1 cellular context compared by ENCODE assay signal in genomic region chr6:32968093-32968769, GRCh38.
TF ChIP-seq lines count a peak whose summit lies in the region.

BRD2 (plus strand) TSS chr6:32968594; CDS start chr6:32972899, 4,305 bp downstream.

TF ChIP-seq in A549, 52 proteins besides CTCF, POLR2A, EP300 and RAD21 (continued from another document):
- TF ChIP-seq, protein P1, sequence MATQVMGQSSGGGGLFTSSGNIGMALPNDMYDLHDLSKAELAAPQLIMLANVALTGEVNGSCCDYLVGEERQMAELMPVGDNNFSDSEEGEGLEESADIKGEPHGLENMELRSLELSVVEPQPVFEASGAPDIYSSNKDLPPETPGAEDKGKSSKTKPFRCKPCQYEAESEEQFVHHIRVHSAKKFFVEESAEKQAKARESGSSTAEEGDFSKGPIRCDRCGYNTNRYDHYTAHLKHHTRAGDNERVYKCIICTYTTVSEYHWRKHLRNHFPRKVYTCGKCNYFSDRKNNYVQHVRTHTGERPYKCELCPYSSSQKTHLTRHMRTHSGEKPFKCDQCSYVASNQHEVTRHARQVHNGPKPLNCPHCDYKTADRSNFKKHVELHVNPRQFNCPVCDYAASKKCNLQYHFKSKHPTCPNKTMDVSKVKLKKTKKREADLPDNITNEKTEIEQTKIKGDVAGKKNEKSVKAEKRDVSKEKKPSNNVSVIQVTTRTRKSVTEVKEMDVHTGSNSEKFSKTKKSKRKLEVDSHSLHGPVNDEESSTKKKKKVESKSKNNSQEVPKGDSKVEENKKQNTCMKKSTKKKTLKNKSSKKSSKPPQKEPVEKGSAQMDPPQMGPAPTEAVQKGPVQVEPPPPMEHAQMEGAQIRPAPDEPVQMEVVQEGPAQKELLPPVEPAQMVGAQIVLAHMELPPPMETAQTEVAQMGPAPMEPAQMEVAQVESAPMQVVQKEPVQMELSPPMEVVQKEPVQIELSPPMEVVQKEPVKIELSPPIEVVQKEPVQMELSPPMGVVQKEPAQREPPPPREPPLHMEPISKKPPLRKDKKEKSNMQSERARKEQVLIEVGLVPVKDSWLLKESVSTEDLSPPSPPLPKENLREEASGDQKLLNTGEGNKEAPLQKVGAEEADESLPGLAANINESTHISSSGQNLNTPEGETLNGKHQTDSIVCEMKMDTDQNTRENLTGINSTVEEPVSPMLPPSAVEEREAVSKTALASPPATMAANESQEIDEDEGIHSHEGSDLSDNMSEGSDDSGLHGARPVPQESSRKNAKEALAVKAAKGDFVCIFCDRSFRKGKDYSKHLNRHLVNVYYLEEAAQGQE (IDR thresholded peaks at IDR 0.05), result no peak
- TF ChIP-seq CEBPB (IDR thresholded peaks at IDR 0.05) (no peak), CBX8 (IDR thresholded peaks at IDR 0.05) (no peak), NFE2L2 (conservative IDR thresholded peaks at IDR 0.05; ENCODE audit: low read length) (no peak), MAFK (IDR thresholded peaks at IDR 0.05; ENCODE audit: partially characterized antibody) (no peak), HDAC2 (IDR thresholded peaks at IDR 0.05) (no peak), CHD2 (IDR thresholded peaks at IDR 0.05; ENCODE audit: low read length, partially characterized antibody) (no peak), ZC3H11A (IDR thresholded peaks at IDR 0.05) (no peak), RCOR1 (IDR thresholded peaks at IDR 0.05; ENCODE audit: low read depth, low read length) (no peak), CHD4 (IDR thresholded peaks at IDR 0.05; ENCODE audit: borderline replicate concordance) (no peak), ZNF302 (CRISPR knock-in tag; IDR thresholded peaks at IDR 0.05) (no peak), NPAS2 (CRISPR knock-in tag; IDR thresholded peaks at IDR 0.05; ENCODE audit: borderline replicate concordance) (no peak), GATA3 (IDR thresholded peaks at IDR 0.05; ENCODE audit: borderline replicate concordance) (peak; percentile 15; the same call in 1 of the 2 replicates), JUNB (IDR thresholded peaks at IDR 0.05) (no peak), BHLHE40 (IDR thresholded peaks at IDR 0.05; ENCODE audit: low read depth, low read length) (no peak), RFX5 (IDR thresholded peaks at IDR 0.05) (peak; percentile 57; the same call in 1 of the 2 replicates), USF2 (IDR thresholded peaks at IDR 0.05) (no peak), HEYL (CRISPR knock-in tag; IDR thresholded peaks at IDR 0.05) (no peak), ZFP36 (IDR thresholded peaks at IDR 0.05; ENCODE audit: borderline replicate concordance, partially characterized antibody) (no peak), EHF (CRISPR knock-in tag; IDR thresholded peaks at IDR 0.05) (no peak), SMC3 (IDR thresholded peaks at IDR 0.05) (no peak), KDM1A (IDR thresholded peaks at IDR 0.05; ENCODE audit: low read depth) (no peak), EHMT2 (IDR thresholded peaks at IDR 0.05; ENCODE audit: low read depth) (no peak), MAX (IDR thresholded peaks at IDR 0.05) (peak; percentile 85)
- TF ChIP-seq, protein P2, sequence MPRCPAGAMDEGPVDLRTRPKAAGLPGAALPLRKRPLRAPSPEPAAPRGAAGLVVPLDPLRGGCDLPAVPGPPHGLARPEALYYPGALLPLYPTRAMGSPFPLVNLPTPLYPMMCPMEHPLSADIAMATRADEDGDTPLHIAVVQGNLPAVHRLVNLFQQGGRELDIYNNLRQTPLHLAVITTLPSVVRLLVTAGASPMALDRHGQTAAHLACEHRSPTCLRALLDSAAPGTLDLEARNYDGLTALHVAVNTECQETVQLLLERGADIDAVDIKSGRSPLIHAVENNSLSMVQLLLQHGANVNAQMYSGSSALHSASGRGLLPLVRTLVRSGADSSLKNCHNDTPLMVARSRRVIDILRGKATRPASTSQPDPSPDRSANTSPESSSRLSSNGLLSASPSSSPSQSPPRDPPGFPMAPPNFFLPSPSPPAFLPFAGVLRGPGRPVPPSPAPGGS (IDR thresholded peaks at IDR 0.05), result 0 out of 3 replicates have a peak, but pooled peaks have one; percentile 14
- TF ChIP-seq, protein P3, sequence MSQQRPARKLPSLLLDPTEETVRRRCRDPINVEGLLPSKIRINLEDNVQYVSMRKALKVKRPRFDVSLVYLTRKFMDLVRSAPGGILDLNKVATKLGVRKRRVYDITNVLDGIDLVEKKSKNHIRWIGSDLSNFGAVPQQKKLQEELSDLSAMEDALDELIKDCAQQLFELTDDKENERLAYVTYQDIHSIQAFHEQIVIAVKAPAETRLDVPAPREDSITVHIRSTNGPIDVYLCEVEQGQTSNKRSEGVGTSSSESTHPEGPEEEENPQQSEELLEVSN (IDR thresholded peaks at IDR 0.05; ENCODE audit: borderline replicate concordance, low read depth), result peak; percentile 58; the same call in 1 of the 2 replicates
- TF ChIP-seq, protein P4, sequence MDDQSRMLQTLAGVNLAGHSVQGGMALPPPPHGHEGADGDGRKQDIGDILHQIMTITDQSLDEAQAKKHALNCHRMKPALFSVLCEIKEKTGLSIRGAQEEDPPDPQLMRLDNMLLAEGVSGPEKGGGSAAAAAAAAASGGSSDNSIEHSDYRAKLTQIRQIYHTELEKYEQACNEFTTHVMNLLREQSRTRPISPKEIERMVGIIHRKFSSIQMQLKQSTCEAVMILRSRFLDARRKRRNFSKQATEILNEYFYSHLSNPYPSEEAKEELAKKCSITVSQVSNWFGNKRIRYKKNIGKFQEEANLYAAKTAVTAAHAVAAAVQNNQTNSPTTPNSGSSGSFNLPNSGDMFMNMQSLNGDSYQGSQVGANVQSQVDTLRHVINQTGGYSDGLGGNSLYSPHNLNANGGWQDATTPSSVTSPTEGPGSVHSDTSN (IDR thresholded peaks at IDR 0.05), result no peak
